ENCODE assay signal across 19 cellular contexts in the genomic region with DNA sequence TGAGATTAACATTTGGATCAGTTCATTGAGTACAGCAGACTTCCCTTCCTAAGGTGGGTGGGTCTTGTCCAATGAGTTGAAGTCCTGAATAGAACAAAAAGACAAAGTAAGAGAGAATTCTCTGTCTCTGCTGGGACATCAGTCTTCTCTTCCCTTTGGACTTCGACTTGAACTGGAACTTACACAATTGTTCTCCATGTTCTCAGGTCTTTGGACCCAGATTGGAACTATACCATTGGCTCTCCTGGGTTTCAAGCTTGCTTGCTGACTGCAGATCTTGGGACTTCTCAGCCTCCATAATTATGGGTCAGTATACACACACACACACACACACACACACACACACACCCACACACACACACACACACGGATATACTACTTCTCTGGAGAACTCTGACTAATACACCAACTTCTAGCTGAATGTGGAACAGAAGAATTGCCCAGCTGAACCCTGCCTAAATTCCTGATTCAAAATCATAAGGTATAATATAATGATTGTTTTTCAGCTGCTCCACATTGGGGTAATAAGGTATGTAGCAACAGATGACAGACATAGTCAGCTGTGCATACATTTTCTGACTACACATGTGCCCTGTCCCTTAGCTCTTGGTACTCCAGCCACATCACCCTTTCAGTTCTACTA.
DNase-seq lines count a peak whose midpoint lies in the region; ATAC-seq, FAIRE-seq and TF ChIP-seq lines count a peak whose summit lies in the region.
"Had no signal": no experiment of that assay in that cellular context is flagged by ENCODE, and none has a peak within 500 bp of the region (broad histone marks: within the 10 kb centered on the region; RNA-seq: fewer than 3 reads in every experiment).

No MANE protein-coding gene starts in this region.

- DNase-seq in H9 (no peak), PC-9 (no peak), H1 (ENCODE audit: low read depth in 1 of 2, low spot score in 2 of 2) (no peak), trophoblast cell (no peak), Ammon's horn (ENCODE audit: low spot score) (no peak), upper lobe of right lung (no peak), dedifferentiated amniotic fluid mesenchymal stem cell (ENCODE audit: extremely low spot score) (no peak)
- DNase-seq: activated CD4-positive, alpha-beta T cell treated with anti-CD3 and anti-CD28 coated beads, Interleukin-2, amount 50 U/mL, for 4 hours; activated T-cell treated with anti-CD3 and anti-CD28 coated beads for 4 hours; left cardiac atrium; mucosa of descending colon; NCI-H1930; NCI-H446 treated with DMSO at 0.1 percent for 48 hours; NK-92 treated with Interleukin-12 subunit alpha and Interleukin-12 subunit beta, amount 100 ng/mL, for 24 hours; ovary; stimulated activated CD4-positive, alpha-beta T cell treated with anti-CD3 and anti-CD28 coated beads, Interleukin-4, amount 100 ng/mL, for 1 hour had no signal

- H3K4me1 Mint-ChIP-seq in H9 = peaks cover 27 to 33% of the 10 kb centered on the region in 2 experiments

- CTCF ChIA-PET in PC-9 (lab: Charles Lee) (interaction anchor here (0.6 to 3.2 kb wide), 5 partner anchors 11 to 583 kb away, joined by 3 to 31 read pairs (median 26); no protein-coding TSS in a partner anchor), H1 (lab: Charles Lee; ENCODE audit: partially characterized antibody) (interaction anchor here (0.6 to 5.7 kb wide), 28 partner anchors 14 to 385 kb away, joined by 3 to 66 read pairs (median 6); no protein-coding TSS in a partner anchor)

- ATAC-seq in GM21367 (IDR thresholded peaks at IDR 0.05; ENCODE audit: unreplicated experiment) (no peak), upper lobe of right lung (no peak)
- ATAC-seq: left cardiac atrium, mucosa of descending colon had no signal

- TF ChIP-seq CTCF in H9 (conservative IDR thresholded peaks at IDR 0.05) (no peak), PC-9 (conservative IDR thresholded peaks at IDR 0.05) (no peak), H1 (IDR thresholded peaks at IDR 0.05; ENCODE audit: control extremely low read depth in 1 of 3, insufficient read depth in 1 of 3, low read depth in 1 of 3, low read length in 3 of 3) (no peak), upper lobe of right lung (IDR thresholded peaks at IDR 0.05) (no peak)

- H2BK5ac ChIP-seq in H9 (ENCODE audit: insufficient read length, low read length) (no peak overlapping the region), H1 (ENCODE audit: low read depth, low read length) (no peak overlapping the region; the same call in 1 of the 2 replicates), trophoblast cell (ENCODE audit: low read depth, low read length, poor library complexity) (peak overlapping the region; percentile 53)

- POLR2A ChIA-PET in PC-9 (lab: Charles Lee; ENCODE audit: unreplicated experiment) = interaction anchor here (0.6 to 2.8 kb wide), 3 partner anchors 40 to 413 kb away, joined by 6 to 18 read pairs (median 9); no protein-coding TSS in a partner anchor
- POLR2A ChIA-PET in H1 (lab: Charles Lee; ENCODE audit: partially characterized antibody) = interaction anchor here (0.8 to 3.5 kb wide), 8 partner anchors 11 to 212 kb away, joined by 3 to 37 read pairs (median 5); no protein-coding TSS in a partner anchor

- H4K5ac ChIP-seq in H9 (ENCODE audit: insufficient read length, low read depth, low read length) (no peak overlapping the region), H1 (ENCODE audit: insufficient read length, low read depth, low read length) (no peak overlapping the region)

- H4K91ac ChIP-seq in H9 (ENCODE audit: insufficient read length, low read depth, low read length) (no peak overlapping the region), H1 (replicated peaks; ENCODE audit: insufficient read length, low read length) (peak overlapping the region; percentile 29), trophoblast cell (ENCODE audit: low read depth, low read length) (peak overlapping the region; percentile 76)

- no CpG with 5 or more reads among the region's 2 CpGs for WGBS in H9 (ENCODE audit: extremely low coverage, insufficient read length, low lambda C conversion rate)
- WGBS in H1 (ENCODE audit: extremely low coverage in 1 of 2, insufficient coverage in 1 of 2, insufficient read length in 1 of 2, insufficient replicate concordance in 2 of 2, low coverage in 1 of 2, low lambda C conversion rate in 2 of 2, missing lambda C conversion rate in 1 of 2), 2 experiments = 92% methylated on average over 2 of the region's 2 CpGs; no CpG with 5 or more reads in 1 of the 2 experiments
- no CpG with 5 or more reads among the region's 2 CpGs for WGBS in trophoblast cell (ENCODE audit: extremely low coverage, insufficient coverage, insufficient read length)

- H3K4me3 ChIP-seq in PC-9 (no peak overlapping the region), H1 (ENCODE audit: extremely low read depth in 1 of 4, insufficient read depth in 2 of 4, low read depth in 3 of 4, low read length in 4 of 4) (no peak overlapping the region), trophoblast cell (ENCODE audit: low read depth, low read length) (no peak overlapping the region), upper lobe of right lung (no peak overlapping the region)
- H3K4me3 ChIP-seq: mucosa of descending colon, ovary had no signal

- no peak overlapping the region for H2BK15ac ChIP-seq in H9 (ENCODE audit: low read depth, low read length)
- H2BK15ac ChIP-seq in H1 (ENCODE audit: low read length) = no peak overlapping the region

- H2AK5ac ChIP-seq in H9 (ENCODE audit: insufficient read length, low read length) (no peak overlapping the region), H1 (ENCODE audit: low read depth, low read length) (no peak overlapping the region; the same call in 1 of the 2 replicates), trophoblast cell (ENCODE audit: low read length) (no peak overlapping the region)

- peaks cover 4% of the 10 kb centered on the region; the same call in 1 of the 2 replicates for H3K4me1 ChIP-seq in H9 (ENCODE audit: insufficient read depth, low read length)
- peaks cover 33% of the 10 kb centered on the region for H3K4me1 ChIP-seq in PC-9 (replicated peaks; ENCODE audit: insufficient read depth)
- peaks cover 3 to 13% (median 9%) of the 10 kb centered on the region in 4 experiments; a peak in 6 of 7 replicates for H3K4me1 ChIP-seq in H1 (replicated peaks in 1 of 4; ENCODE audit: control insufficient read depth in 3 of 4, insufficient read depth in 4 of 4, low read length in 3 of 4)
- H3K4me1 ChIP-seq in trophoblast cell (ENCODE audit: control insufficient read depth in 1 of 2, insufficient read depth in 2 of 2, low read length in 2 of 2) = peaks cover 2 to 4% of the 10 kb centered on the region in 2 experiments
- peaks cover 12% of the 10 kb centered on the region for H3K4me1 ChIP-seq in upper lobe of right lung

- no peak overlapping the region for H3K18ac ChIP-seq in H9 (ENCODE audit: insufficient read length, low read depth, low read length)
- H3K18ac ChIP-seq in H1 (ENCODE audit: extremely low read depth, low read length) = peak overlapping the region; percentile 39; the same call in 1 of the 2 replicates
- no peak overlapping the region for H3K18ac ChIP-seq in trophoblast cell (ENCODE audit: low read length)

- H3K14ac ChIP-seq in H9 (ENCODE audit: insufficient read depth, low read length) (no peak overlapping the region), H1 (ENCODE audit: insufficient read length) (no peak overlapping the region), trophoblast cell (ENCODE audit: low read length) (peak overlapping the region; percentile 82)

- H3K9me3 ChIP-seq in H9 (ENCODE audit: control insufficient read depth, low read depth, low read length) = no peaks in the 10 kb centered on the region
- 0 out of 2 replicates have a peak, but pooled peaks cover 5% of the 10 kb centered on the region for H3K9me3 ChIP-seq in PC-9 (ENCODE audit: insufficient read depth, low read depth)
- peaks cover 4 to 8% of the 10 kb centered on the region in 2 experiments; a peak in 2 of 4 replicates for H3K9me3 ChIP-seq in H1 (ENCODE audit: insufficient read depth in 2 of 2, low read depth in 1 of 2, low read length in 1 of 2)
- H3K9me3 ChIP-seq in trophoblast cell (ENCODE audit: insufficient read depth, low read depth, low read length) = no peaks in the 10 kb centered on the region
- H3K9me3 ChIP-seq in upper lobe of right lung = no peaks in the 10 kb centered on the region
- H3K9me3 ChIP-seq: mucosa of descending colon, ovary had no signal

- FAIRE-seq in H1 (lab: Jason Lieb, UNC) = no peak

- no peaks in the 10 kb centered on the region for H3K27me3 Mint-ChIP-seq in H9 (ENCODE audit: low read depth)

- H2BK12ac ChIP-seq in H9 (ENCODE audit: insufficient read length, low read depth, low read length) = no peak overlapping the region
- peak overlapping the region; percentile 51; the same call in 1 of the 2 replicates for H2BK12ac ChIP-seq in H1 (ENCODE audit: low read depth, low read length)
- H2BK12ac ChIP-seq in trophoblast cell (ENCODE audit: low read length) = peak overlapping the region; percentile 98

- H3K56ac ChIP-seq in H9 (ENCODE audit: insufficient read length, low read depth, low read length) (no peak overlapping the region), H1 (replicated peaks; ENCODE audit: insufficient read length, low read depth, low read length) (no peak overlapping the region)

- no peaks in the 10 kb centered on the region for H3K23me2 ChIP-seq in H9 (ENCODE audit: insufficient read length, low read depth, low read length, poor library complexity, severe bottlenecking)
- H3K23me2 ChIP-seq in H1 (ENCODE audit: low read depth, low read length) = no peaks in the 10 kb centered on the region

- no peak for TF ChIP-seq RAD21 in H1 (IDR thresholded peaks at IDR 0.05 in 1 of 2, conservative IDR thresholded peaks at IDR 0.05 in 1 of 2; ENCODE audit: low read depth in 2 of 2, low read length in 2 of 2)

- peaks cover 7 to 8% of the 10 kb centered on the region in 2 experiments for H3K9me3 Mint-ChIP-seq in H9
- H3K9me3 Mint-ChIP-seq: activated naive CD4-positive, alpha-beta T cell treated with anti-CD3 and anti-CD28 coated beads for 36 hours had no signal

- no peaks in the 10 kb centered on the region for H3K9me2 ChIP-seq in PC-9 (ENCODE audit: insufficient read depth)

- no peak overlapping the region for H3K23ac ChIP-seq in H9 (ENCODE audit: insufficient read length, low read depth, low read length)
- no peak overlapping the region for H3K23ac ChIP-seq in H1 (ENCODE audit: insufficient read length)
- H3K23ac ChIP-seq in trophoblast cell (ENCODE audit: low read length) = no peak overlapping the region

- H2AFZ ChIP-seq in H9 (ENCODE audit: low read length) (no peak overlapping the region), PC-9 (no peak overlapping the region), H1 (ENCODE audit: low read length) (no peak overlapping the region), trophoblast cell (ENCODE audit: insufficient read depth, low read length, poor library complexity) (no peak overlapping the region)

- H4K20me1 ChIP-seq in H9 (ENCODE audit: control insufficient read depth, insufficient read depth, insufficient read length) (no peaks in the 10 kb centered on the region), PC-9 (ENCODE audit: insufficient read depth) (no peaks in the 10 kb centered on the region), H1 (replicated peaks in 1 of 2; ENCODE audit: control insufficient read depth in 1 of 2, insufficient read depth in 2 of 2, low read length in 2 of 2) (no peaks in the 10 kb centered on the region)

- H2BK20ac ChIP-seq in H9 (ENCODE audit: low read depth, low read length, poor library complexity, severe bottlenecking) (no peak overlapping the region), H1 (ENCODE audit: low read length) (peak overlapping the region; percentile 18; the same call in 1 of the 2 replicates)

- no peaks in the 10 kb centered on the region for H3K79me1 ChIP-seq in H9 (ENCODE audit: insufficient read depth, low read depth, low read length, poor library complexity, severe bottlenecking)
- no peaks in the 10 kb centered on the region for H3K79me1 ChIP-seq in H1 (ENCODE audit: low read depth, low read length)
- H3K79me1 ChIP-seq in trophoblast cell (ENCODE audit: low read length) = peaks cover 11% of the 10 kb centered on the region

- no peak overlapping the region for H2BK120ac ChIP-seq in H9 (ENCODE audit: low read depth, low read length, poor library complexity, severe bottlenecking)
- H2BK120ac ChIP-seq in H1 (replicated peaks; ENCODE audit: low read depth, low read length) = peak overlapping the region; percentile 10
- H2BK120ac ChIP-seq in trophoblast cell (ENCODE audit: insufficient read depth, low read length, poor library complexity) = peak overlapping the region; percentile 85

- TF ChIP-seq EP300 in H1 (IDR thresholded peaks at IDR 0.05; ENCODE audit: borderline replicate concordance in 1 of 2, low read depth in 2 of 2, low read length in 2 of 2) = no peak

- H3K9ac ChIP-seq in H9 (ENCODE audit: extremely low read depth, insufficient read length, low read length) = no peak overlapping the region
- no peak overlapping the region for H3K9ac ChIP-seq in H1 (replicated peaks in 1 of 4; ENCODE audit: extremely low read depth in 1 of 4, low read depth in 3 of 4, low read length in 3 of 4)
- H3K9ac ChIP-seq in trophoblast cell (ENCODE audit: low read length) = no peak overlapping the region

- no peak overlapping the region for H3K4ac ChIP-seq in H9 (ENCODE audit: low read depth, low read length)
- no peak overlapping the region for H3K4ac ChIP-seq in H1 (replicated peaks; ENCODE audit: insufficient read length, low read depth, low read length)
- peak overlapping the region; percentile 83 for H3K4ac ChIP-seq in trophoblast cell (ENCODE audit: low read depth, low read length)

- intact Hi-C loops in PC-9 (cut with micrococcal nuclease; ENCODE audit: unreplicated experiment) (no loop called here), upper lobe of right lung (cut with DNase I) (loop anchor here (10.0 kb wide), 1 partner anchor 69 kb away; no protein-coding TSS in a partner anchor)

- peaks cover 6 to 23% (median 15%) of the 10 kb centered on the region in 3 experiments; a peak in 6 of 7 replicates for H3K36me3 Mint-ChIP-seq in H9 (ENCODE audit: insufficient read depth in 1 of 3, low read depth in 3 of 3)

- H3K27me3 ChIP-seq in H9 (ENCODE audit: insufficient read depth, low read length) (no peaks in the 10 kb centered on the region), PC-9 (ENCODE audit: insufficient read depth, low read depth) (no peaks in the 10 kb centered on the region), H1 (replicated peaks in 1 of 4; ENCODE audit: control insufficient read depth in 3 of 4, extremely low read depth in 1 of 4, insufficient read depth in 3 of 4, low read length in 3 of 4) (peaks cover 0 to 1% (median 0%) of the 10 kb centered on the region in 4 experiments; a peak in 1 of 7 replicates), trophoblast cell (ENCODE audit: insufficient read depth, low read length) (no peaks in the 10 kb centered on the region), upper lobe of right lung (no peaks in the 10 kb centered on the region)
- H3K27me3 ChIP-seq: ovary had no signal

- H4K8ac ChIP-seq in H9 (replicated peaks; ENCODE audit: insufficient read length, low read depth, low read length) (no peak overlapping the region), H1 (ENCODE audit: extremely low read depth, insufficient read depth, low read length) (no peak overlapping the region), trophoblast cell (ENCODE audit: low read depth, low read length) (peak overlapping the region; percentile 56)

- no peak overlapping the region for H3K27ac ChIP-seq in H9 (ENCODE audit: insufficient read length, low read depth, low read length)
- H3K27ac ChIP-seq in PC-9 = peak overlapping the region; percentile 96
- no peak overlapping the region for H3K27ac ChIP-seq in H1 (ENCODE audit: low read depth, low read length)
- peak overlapping the region; percentile 54 for H3K27ac ChIP-seq in trophoblast cell (ENCODE audit: low read depth, low read length)
- H3K27ac ChIP-seq in upper lobe of right lung = no peak overlapping the region
- H3K27ac ChIP-seq: ovary, RWPE1 had no signal

- H3K36me3 ChIP-seq in PC-9 (ENCODE audit: low read depth) (no peaks in the 10 kb centered on the region), H1 (ENCODE audit: control insufficient read depth in 2 of 4, insufficient read depth in 4 of 4, low read length in 3 of 4) (peaks cover 0 to 7% (median 0%) of the 10 kb centered on the region in 4 experiments; a peak in 2 of 8 replicates), trophoblast cell (ENCODE audit: control insufficient read depth in 1 of 2, insufficient read depth in 2 of 2, low read length in 2 of 2) (no peaks in the 10 kb centered on the region), upper lobe of right lung (no peaks in the 10 kb centered on the region)
- H3K36me3 ChIP-seq: ovary had no signal

- TF ChIP-seq POLR2A in H1 (IDR thresholded peaks at IDR 0.05; ENCODE audit: control extremely low read depth in 1 of 2, low read depth in 2 of 2, low read length in 2 of 2) = no peak

- no peak overlapping the region for H3K4me3 Mint-ChIP-seq in H9
- H3K4me3 Mint-ChIP-seq: activated naive CD4-positive, alpha-beta T cell treated with anti-CD3 and anti-CD28 coated beads for 36 hours had no signal

- H4K12ac ChIP-seq in trophoblast cell (ENCODE audit: low read depth, low read length) = no peak overlapping the region

- BruUV-seq in PC-9 (replicated peaks; lab: Mats Ljungman, UMichigan) = no TSS peak

- H3K79me2 ChIP-seq in H9 (ENCODE audit: insufficient read depth, low read length) = no peaks in the 10 kb centered on the region
- H3K79me2 ChIP-seq in PC-9 (ENCODE audit: low read depth) = no peaks in the 10 kb centered on the region
- H3K79me2 ChIP-seq in H1 (ENCODE audit: control insufficient read depth in 1 of 2, insufficient read depth in 2 of 2, low read length in 2 of 2) = no peaks in the 10 kb centered on the region
- peaks cover 1% of the 10 kb centered on the region for H3K79me2 ChIP-seq in trophoblast cell (ENCODE audit: control insufficient read depth, insufficient read depth, low read length, poor library complexity)

- H3K27ac Mint-ChIP-seq in H9 = peak overlapping the region in 2 of 3 experiments; percentile 2 to 21; a peak in 1 of 7 replicates
- H3K27ac Mint-ChIP-seq: activated naive CD4-positive, alpha-beta T cell treated with anti-CD3 and anti-CD28 coated beads for 36 hours had no signal

- peaks cover 24% of the 10 kb centered on the region for H3F3A ChIP-seq in PC-9 (ENCODE audit: insufficient read depth, low read depth)

- H3K4me2 ChIP-seq in H9 (ENCODE audit: insufficient read depth, insufficient read length, low read length) (no peak overlapping the region), PC-9 (peak overlapping the region; percentile 74; the same call in 1 of the 2 replicates), H1 (ENCODE audit: insufficient read depth in 1 of 2, low read depth in 2 of 2, low read length in 2 of 2) (no peak overlapping the region), trophoblast cell (ENCODE audit: low read length) (no peak overlapping the region)

- no peak overlapping the region for H3T11ph ChIP-seq in H9 (ENCODE audit: low read length)

Comparison
In these comparisons a context has a peak if more than half of its experiments do, and no peak if none do; other contexts are left out.
1. H3K27ac ChIP-seq: peak in PC-9 (single experiment) and trophoblast cell (single experiment); none in H9 (single experiment), H1 (single experiment) and upper lobe of right lung (single experiment).